In the genomic region with DNA sequence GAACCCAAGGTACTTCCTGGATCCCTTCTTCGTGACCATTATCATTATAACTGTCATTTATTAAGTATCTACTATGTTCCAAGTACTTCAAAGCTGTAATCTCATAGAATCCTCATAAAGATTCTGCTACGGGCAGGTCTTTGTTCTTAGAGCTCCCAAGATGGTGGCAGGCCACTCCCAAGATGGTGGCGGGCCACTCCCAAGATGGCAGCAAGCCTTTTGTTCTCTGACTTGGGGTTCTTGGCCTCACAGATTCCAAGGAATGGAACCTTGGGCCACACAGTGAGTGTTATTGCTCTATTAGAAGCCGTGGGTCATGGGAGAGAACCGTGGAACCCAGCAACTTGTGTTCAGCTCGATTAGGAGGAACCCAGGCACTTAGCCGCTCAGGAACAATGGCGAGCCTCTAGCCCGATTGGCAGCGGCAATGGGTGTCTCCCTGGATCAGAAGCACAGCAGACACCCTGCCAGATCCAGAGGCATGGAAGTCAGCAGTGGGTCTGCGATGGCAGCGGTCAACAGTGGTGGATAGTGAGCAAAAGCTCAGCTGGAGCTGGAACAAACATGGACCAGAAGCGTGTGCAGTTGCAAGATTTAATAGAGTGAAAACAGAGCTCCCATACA, we compare ENCODE assay signal across 1 cellular context.
TF ChIP-seq lines count a peak whose summit lies in the region.

No MANE protein-coding gene starts in this region.

TF ChIP-seq in GM12878, 131 proteins besides CTCF, POLR2A, EP300 and RAD21:
- TF ChIP-seq SPI1 (IDR thresholded peaks at IDR 0.05; ENCODE audit: borderline replicate concordance, insufficient read depth, low read depth, low read length) = no peak
- TF ChIP-seq YY1 (IDR thresholded peaks at IDR 0.05; ENCODE audit: low read depth, low read length) = peak; percentile 73; the same call in 1 of the 2 replicates
